Comparison of ENCODE assay signal across 15 cellular contexts in genomic region chr7:139687980-139688632, GRCh38.
DNase-seq lines count a peak whose midpoint lies in the region; ATAC-seq and TF ChIP-seq lines count a peak whose summit lies in the region.
"Had no signal": no experiment of that assay in that cellular context is flagged by ENCODE, and none has a peak within 500 bp of the region (broad histone marks: within the 10 kb centered on the region; RNA-seq: fewer than 3 reads in every experiment).

No MANE protein-coding gene starts in this region.

- peaks cover 0 to 3% of the 10 kb centered on the region in 2 donors for H3K9me3 Mint-ChIP-seq in natural killer cell
- H3K9me3 Mint-ChIP-seq in naive thymus-derived CD8-positive, alpha-beta T cell: peaks cover 0 to 14% (median 10%) of the 10 kb centered on the region in 9 donors

- H3K27me3 ChIP-seq in gastrocnemius medialis: no peaks in the 10 kb centered on the region

- H3K36me3 Mint-ChIP-seq in natural killer cell: no peaks in the 10 kb centered on the region
- H3K36me3 Mint-ChIP-seq in naive thymus-derived CD8-positive, alpha-beta T cell: peaks cover 19 to 48% (median 44%) of the 10 kb centered on the region in 3 donors

- no peak for TF ChIP-seq CTCF in natural killer cell (IDR thresholded peaks at IDR 0.05)
- TF ChIP-seq CTCF in gastrocnemius medialis (IDR thresholded peaks at IDR 0.05 in 4 of 5, conservative IDR thresholded peaks at IDR 0.05 in 1 of 5): no peak

- H3K9me3 ChIP-seq in gastrocnemius medialis: no peaks in the 10 kb centered on the region

- peaks cover 37 to 45% of the 10 kb centered on the region in 2 donors for H3K4me1 ChIP-seq in gastrocnemius medialis

- DNase-seq in Daoy (ENCODE audit: low read depth) (peak; percentile 39), M059J (ENCODE audit: low read depth) (peak; percentile 67), caudate nucleus (lab: John Stamatoyannopoulos, UW) (peak in 33 of 61 donors; percentile 15 to 79 (median 46)), natural killer cell (no peak), gastrocnemius medialis (no peak), NCI-H1694 (lab: John Stamatoyannopoulos, UW) (no peak), D341Med (ENCODE audit: low spot score) (no peak)
- DNase-seq in naive thymus-derived CD8-positive, alpha-beta T cell: no peak
- DNase-seq: activated CD4-positive, alpha-beta T cell treated with anti-CD3 and anti-CD28 coated beads, Interleukin-2, amount 50 U/mL, for 4 hours; H7; NCI-H146; stimulated activated naive B cell treated with anti-CD40 and anti-IgM and Interleukin-4, amounts not matched to agents 10 μg/mL and 1 μg/mL and 100 μg/mL, for 72 hours had no signal

- POLR2A ChIA-PET in naive thymus-derived CD8-positive, alpha-beta T cell (lab: Charles Lee): no interaction called here

- no peak for TF ChIP-seq POLR2A in gastrocnemius medialis (IDR thresholded peaks at IDR 0.05)

- H3K4me1 Mint-ChIP-seq in natural killer cell: peaks cover 58 to 63% of the 10 kb centered on the region in 2 donors
- peaks cover 10 to 22% (median 16%) of the 10 kb centered on the region in 4 donors for H3K4me1 Mint-ChIP-seq in naive thymus-derived CD8-positive, alpha-beta T cell

- H3K36me3 ChIP-seq in gastrocnemius medialis: peaks cover 0 to 10% of the 10 kb centered on the region in 2 donors

- H3K4me3 Mint-ChIP-seq in natural killer cell: no peak overlapping the region
- no peak overlapping the region for H3K4me3 Mint-ChIP-seq in naive thymus-derived CD8-positive, alpha-beta T cell
- H3K4me3 Mint-ChIP-seq: memory B cell; stimulated activated naive B cell treated with anti-CD40 and anti-IgM and Interleukin-4, amounts not matched to agents 10 μg/mL and 1 μg/mL and 100 μg/mL, for 72 hours had no signal

- H3K27ac ChIP-seq in caudate nucleus (ENCODE audit: low read depth, low read length) (peak overlapping the region; percentile 4), gastrocnemius medialis (no peak overlapping the region)

- no peaks in the 10 kb centered on the region for H3K27me3 Mint-ChIP-seq in natural killer cell (ENCODE audit: low read depth in 2 of 2)
- H3K27me3 Mint-ChIP-seq in naive thymus-derived CD8-positive, alpha-beta T cell: no peaks in the 10 kb centered on the region
- H3K27me3 Mint-ChIP-seq: memory B cell; stimulated activated naive B cell treated with anti-CD40 and anti-IgM and Interleukin-4, amounts not matched to agents 10 μg/mL and 1 μg/mL and 100 μg/mL, for 72 hours had no signal

- ATAC-seq in natural killer cell (peak in 2 of 3 donors; percentile 35 to 85), gastrocnemius medialis (no peak)
- ATAC-seq in naive thymus-derived CD8-positive, alpha-beta T cell: no peak
- ATAC-seq: Right ventricle myocardium inferior; stimulated activated naive B cell treated with anti-CD40 and anti-IgM and Interleukin-4, amounts not matched to agents 10 μg/mL and 1 μg/mL and 100 μg/mL, for 72 hours had no signal

- intact Hi-C loops in natural killer cell (cut with micrococcal nuclease) (no loop called here), gastrocnemius medialis (cut with DNase I; ENCODE audit: low total_unique reads) (no loop called here)

- H3K4me3 ChIP-seq in gastrocnemius medialis: no peak overlapping the region
- H3K4me3 ChIP-seq: smooth muscle cell had no signal

- in situ Hi-C loops in gastrocnemius medialis (cut with MboI; ENCODE audit: low sequenced_read_pairs in 4 of 4): no loop called here

- peak overlapping the region; percentile 68 to 74 for H3K27ac Mint-ChIP-seq in natural killer cell
- peak overlapping the region in 2 of 10 donors; percentile 42 to 80 for H3K27ac Mint-ChIP-seq in naive thymus-derived CD8-positive, alpha-beta T cell
- H3K27ac Mint-ChIP-seq: memory B cell; stimulated activated naive B cell treated with anti-CD40 and anti-IgM and Interleukin-4, amounts not matched to agents 10 μg/mL and 1 μg/mL and 100 μg/mL, for 72 hours had no signal

Comparison
In these comparisons a context has a peak if more than half of its experiments do, and no peak if none do; other contexts are left out.
1. DNase-seq: peak in Daoy (single experiment), M059J (single experiment) and caudate nucleus (33 of 61); none in natural killer cell (single experiment), gastrocnemius medialis (0 of 2), NCI-H1694 (single experiment), D341Med (single experiment) and naive thymus-derived CD8-positive, alpha-beta T cell (0 of 10).
2. ATAC-seq: peak in natural killer cell (2 of 3); none in gastrocnemius medialis (0 of 2) and naive thymus-derived CD8-positive, alpha-beta T cell (0 of 2).